ENCODE assay signal across 11 cellular contexts in genomic region chr6:15063253-15063853, GRCh38.
DNase-seq lines count a peak whose midpoint lies in the region; ATAC-seq and TF ChIP-seq lines count a peak whose summit lies in the region.
"Had no signal": no experiment of that assay in that cellular context is flagged by ENCODE, and none has a peak within 500 bp of the region (broad histone marks: within the 10 kb centered on the region; RNA-seq: fewer than 3 reads in every experiment).

No MANE protein-coding gene starts in this region.

- no peaks in the 10 kb centered on the region for H3K9me3 Mint-ChIP-seq in progenitor cell of endocrine pancreas (ENCODE audit: low read depth)
- H3K9me3 Mint-ChIP-seq: T-helper 1 cell treated with Interleukin-12 subunit alpha and Interleukin-12 subunit beta and Interleukin-4 antibody, amounts not matched to agents 30 μg/mL and 1 μg/mL, for 36 hours had no signal

- peaks cover 10% of the 10 kb centered on the region for H3K27me3 Mint-ChIP-seq in progenitor cell of endocrine pancreas

- TF ChIP-seq CTCF in GM12865 (IDR thresholded peaks at IDR 0.05; ENCODE audit: insufficient read depth, low read depth, low read length, missing control alignments): no peak
- TF ChIP-seq CTCF in RWPE1 (conservative IDR thresholded peaks at IDR 0.05; ENCODE audit: low read depth): no peak
- TF ChIP-seq CTCF in foreskin fibroblast (IDR thresholded peaks at IDR 0.05; ENCODE audit: low read depth, low read length): no peak
- no peak for TF ChIP-seq CTCF in progenitor cell of endocrine pancreas (IDR thresholded peaks at IDR 0.05; ENCODE audit: unreplicated experiment)

- CTCF ChIA-PET in RWPE1 (lab: Yijun Ruan, JAX): interaction anchor here (0.7 kb wide), 1 partner anchor 18 kb away, joined by 4 read pairs; no protein-coding TSS in a partner anchor

- POLR2A ChIA-PET in RWPE1 (lab: Yijun Ruan, JAX; ENCODE audit: low non-redundant PET): interaction anchor here (0.6 kb wide), 1 partner anchor 509 kb away, joined by 3 read pairs; no protein-coding TSS in a partner anchor

- DNase-seq in GM12865 (ENCODE audit: low read depth) (peak; percentile 10), RWPE1 (ENCODE audit: low spot score) (no peak), foreskin fibroblast (peak; percentile 10 to 36), progenitor cell of endocrine pancreas (ENCODE audit: low spot score, unreplicated experiment) (no peak), D341Med (ENCODE audit: low spot score) (no peak), erythroblast (lab: John Stamatoyannopoulos, UW) (no peak)
- DNase-seq in effector CD8-positive, alpha-beta T cell (lab: John Stamatoyannopoulos, UW): no peak
- DNase-seq: activated T-cell treated with anti-CD3 and anti-CD28 coated beads, Interleukin-2, amount 50 U/mL, for 48 hours; COR-L47 had no signal

- no peak overlapping the region for H3K4me3 Mint-ChIP-seq in progenitor cell of endocrine pancreas (ENCODE audit: low read depth)
- H3K4me3 Mint-ChIP-seq: T-helper 1 cell treated with Interleukin-12 subunit alpha and Interleukin-12 subunit beta and Interleukin-4 antibody, amounts not matched to agents 30 μg/mL and 1 μg/mL, for 36 hours had no signal

- H3K27ac ChIP-seq in RWPE1: peak overlapping the region; percentile 79

- H3K4me1 Mint-ChIP-seq in progenitor cell of endocrine pancreas (ENCODE audit: low read depth): peaks cover 19% of the 10 kb centered on the region

- peak overlapping the region; percentile 16 for H3K27ac Mint-ChIP-seq in progenitor cell of endocrine pancreas
- H3K27ac Mint-ChIP-seq: T-helper 1 cell treated with Interleukin-12 subunit alpha and Interleukin-12 subunit beta and Interleukin-4 antibody, amounts not matched to agents 30 μg/mL and 1 μg/mL, for 36 hours had no signal

- no peaks in the 10 kb centered on the region for H3K36me3 Mint-ChIP-seq in progenitor cell of endocrine pancreas (ENCODE audit: insufficient read depth)

- TF ChIP-seq POLR2A in erythroblast (IDR thresholded peaks at IDR 0.05; ENCODE audit: low read length): no peak

- no peak overlapping the region for H3K4me3 ChIP-seq in GM12865 (ENCODE audit: low read depth, low read length)
- H3K4me3 ChIP-seq in foreskin fibroblast (ENCODE audit: low read depth in 1 of 2, low read length in 2 of 2): no peak overlapping the region

- no peak for ATAC-seq in HG02970 (IDR thresholded peaks at IDR 0.05; ENCODE audit: low FRiP score, unreplicated experiment)

Comparison
In these comparisons a context has a peak if more than half of its experiments do, and no peak if none do; other contexts are left out.
1. DNase-seq: peak in GM12865 (single experiment) and foreskin fibroblast (2 of 2); none in RWPE1 (single experiment), progenitor cell of endocrine pancreas (single experiment), effector CD8-positive, alpha-beta T cell (single experiment), D341Med (single experiment) and erythroblast (0 of 2).